15 cellular contexts compared by ENCODE assay signal in the genomic region with DNA sequence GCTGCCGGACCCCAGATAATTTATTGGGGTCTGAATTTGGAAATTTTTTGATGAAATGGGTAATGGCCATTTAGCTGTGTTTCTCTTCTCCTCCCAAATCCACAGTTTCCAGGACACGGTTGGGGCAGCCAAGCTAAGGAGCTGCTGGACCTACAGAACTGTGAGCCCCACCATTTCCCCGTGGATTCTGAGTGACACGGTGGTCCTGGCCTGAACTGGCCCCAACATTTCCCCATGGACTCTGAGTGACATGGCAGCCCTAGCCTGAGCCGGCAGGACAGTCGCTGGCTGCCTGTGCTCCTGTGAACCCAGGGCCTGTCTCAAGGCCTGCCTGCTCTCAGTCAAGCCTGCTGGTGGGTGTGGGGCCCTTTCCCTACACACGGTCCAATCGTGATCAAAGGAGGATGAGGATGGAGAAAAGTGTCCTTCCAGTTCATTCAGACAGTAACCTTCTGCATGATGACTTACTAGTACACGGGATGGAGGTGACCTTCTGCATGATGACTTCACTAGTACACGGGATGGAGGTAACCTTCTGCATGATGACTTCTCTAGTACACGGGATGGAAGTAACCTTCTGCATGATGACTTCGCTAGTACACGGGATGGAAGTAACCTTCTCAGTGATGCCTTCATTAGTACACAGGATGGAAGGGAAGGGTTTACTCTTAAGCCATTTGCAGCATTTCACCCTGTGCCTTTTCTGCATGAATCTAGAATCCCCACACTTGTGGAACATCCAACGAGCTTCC.
DNase-seq lines count a peak whose midpoint lies in the region; ATAC-seq, FAIRE-seq and TF ChIP-seq lines count a peak whose summit lies in the region.
"Had no signal": no experiment of that assay in that cellular context is flagged by ENCODE, and none has a peak within 500 bp of the region (broad histone marks: within the 10 kb centered on the region; RNA-seq: fewer than 3 reads in every experiment).

No MANE protein-coding gene starts in this region.

- no peaks in the 10 kb centered on the region for H4K20me1 ChIP-seq in H1 (replicated peaks in 1 of 2; ENCODE audit: control insufficient read depth in 1 of 2, insufficient read depth in 2 of 2, low read length in 2 of 2)

- no peak overlapping the region for H2AK5ac ChIP-seq in H1 (ENCODE audit: low read depth, low read length)

- no peak overlapping the region for H3K4ac ChIP-seq in H1 (replicated peaks; ENCODE audit: insufficient read length, low read depth, low read length)

- H2BK120ac ChIP-seq in H1 (replicated peaks; ENCODE audit: low read depth, low read length) = no peak overlapping the region

- H3K4me3 ChIP-seq in A549 (no peak overlapping the region), H1 (ENCODE audit: extremely low read depth in 1 of 4, insufficient read depth in 2 of 4, low read depth in 3 of 4, low read length in 4 of 4) (no peak overlapping the region), lower lobe of right lung (no peak overlapping the region)
- H3K4me3 ChIP-seq: thyroid gland had no signal

- H2BK5ac ChIP-seq in H1 (ENCODE audit: low read depth, low read length) = no peak overlapping the region

- H2BK12ac ChIP-seq in H1 (ENCODE audit: low read depth, low read length) = no peak overlapping the region

- no peaks in the 10 kb centered on the region for H3K79me2 ChIP-seq in H1 (ENCODE audit: control insufficient read depth in 1 of 2, insufficient read depth in 2 of 2, low read length in 2 of 2)

- CTCF ChIA-PET in A549 (lab: Yijun Ruan, JAX) (no interaction called here), H1 (lab: Charles Lee; ENCODE audit: partially characterized antibody) (interaction anchor here (1.9 kb wide), 1 partner anchor 8 kb away, joined by 4 read pairs; no protein-coding TSS in a partner anchor)

- 11% methylated on average over 12 of the region's 14 CpGs for WGBS in A549 (ENCODE audit: missing lambda C conversion rate)
- WGBS in H1 (ENCODE audit: extremely low coverage in 1 of 2, insufficient coverage in 1 of 2, insufficient read length in 1 of 2, insufficient replicate concordance in 2 of 2, low coverage in 1 of 2, low lambda C conversion rate in 2 of 2, missing lambda C conversion rate in 1 of 2), 2 experiments = 89% methylated on average over 13 of the region's 14 CpGs; no CpG with 5 or more reads in 1 of the 2 experiments

- H3K79me1 ChIP-seq in H1 (ENCODE audit: low read depth, low read length) = no peaks in the 10 kb centered on the region

- no peak overlapping the region for H4K8ac ChIP-seq in H1 (ENCODE audit: extremely low read depth, insufficient read depth, low read length)

- TF ChIP-seq RAD21 in A549 (conservative IDR thresholded peaks at IDR 0.05 in 1 of 2, IDR thresholded peaks at IDR 0.05 in 1 of 2) = no peak
- no peak for TF ChIP-seq RAD21 in H1 (IDR thresholded peaks at IDR 0.05 in 1 of 2, conservative IDR thresholded peaks at IDR 0.05 in 1 of 2; ENCODE audit: low read depth in 2 of 2, low read length in 2 of 2)

- H3K14ac ChIP-seq in H1 (ENCODE audit: insufficient read length) = no peak overlapping the region

- POLR2A ChIA-PET in A549 (lab: Yijun Ruan, JAX) = no interaction called here
- POLR2A ChIA-PET in H1 (lab: Charles Lee; ENCODE audit: partially characterized antibody) = no interaction called here

- no peak overlapping the region for H4K91ac ChIP-seq in H1 (replicated peaks; ENCODE audit: insufficient read length, low read length)

- intact Hi-C loops in lower lobe of right lung (cut with DNase I) = no loop called here

- no peak overlapping the region for H2AFZ ChIP-seq in H1 (ENCODE audit: low read length)

- no peak for TF ChIP-seq POLR2A in A549 (IDR thresholded peaks at IDR 0.05; ENCODE audit: low read length)
- TF ChIP-seq POLR2A in H1 (IDR thresholded peaks at IDR 0.05; ENCODE audit: control extremely low read depth in 1 of 2, low read depth in 2 of 2, low read length in 2 of 2) = no peak

- H3K18ac ChIP-seq in H1 (ENCODE audit: extremely low read depth, low read length) = no peak overlapping the region

- H3K27me3 ChIP-seq in H1 (replicated peaks in 1 of 4; ENCODE audit: control insufficient read depth in 3 of 4, extremely low read depth in 1 of 4, insufficient read depth in 3 of 4, low read length in 3 of 4) (no peaks in the 10 kb centered on the region), lower lobe of right lung (ENCODE audit: low read depth) (peaks cover 3% of the 10 kb centered on the region)
- H3K27me3 ChIP-seq: thyroid gland had no signal

- H3K56ac ChIP-seq in H1 (replicated peaks; ENCODE audit: insufficient read length, low read depth, low read length) = no peak overlapping the region

- H3K23me2 ChIP-seq in H1 (ENCODE audit: low read depth, low read length) = no peaks in the 10 kb centered on the region

- no peak overlapping the region for H2BK20ac ChIP-seq in H1 (ENCODE audit: low read length)

- TF ChIP-seq CTCF in A549 (IDR thresholded peaks at IDR 0.05) (no peak), H1 (IDR thresholded peaks at IDR 0.05; ENCODE audit: control extremely low read depth in 1 of 3, insufficient read depth in 1 of 3, low read depth in 1 of 3, low read length in 3 of 3) (no peak), lower lobe of right lung (IDR thresholded peaks at IDR 0.05) (no peak)

- H3K4me1 ChIP-seq in A549 (no peaks in the 10 kb centered on the region), H1 (replicated peaks in 1 of 4; ENCODE audit: control insufficient read depth in 3 of 4, insufficient read depth in 4 of 4, low read length in 3 of 4) (no peaks in the 10 kb centered on the region; a peak in 1 of 7 replicates), lower lobe of right lung (no peaks in the 10 kb centered on the region)
- H3K4me1 ChIP-seq: thyroid gland had no signal

- H3K9ac ChIP-seq in H1 (replicated peaks in 1 of 4; ENCODE audit: extremely low read depth in 1 of 4, low read depth in 3 of 4, low read length in 3 of 4) = no peak overlapping the region

- H3K27ac ChIP-seq in A549 = no peak overlapping the region
- no peak overlapping the region for H3K27ac ChIP-seq in H1 (ENCODE audit: low read depth, low read length)
- no peak overlapping the region for H3K27ac ChIP-seq in lower lobe of right lung
- H3K27ac ChIP-seq: thyroid gland had no signal

- 0 out of 2 replicates have a peak overlapping the region, but pooled peaks have one; percentile 19 for H2BK15ac ChIP-seq in H1 (ENCODE audit: low read length)

- peak in 1 of 2 experiments; percentile 27; a peak in 1 of 6 replicates for ATAC-seq in A549
- peak; percentile 45 for ATAC-seq in HG03175 (IDR thresholded peaks at IDR 0.05; ENCODE audit: unreplicated experiment)
- peak; percentile 58 to 59 for ATAC-seq in lower lobe of right lung
- ATAC-seq in GM18858 (IDR thresholded peaks at IDR 0.05; ENCODE audit: unreplicated experiment) = no peak
- ATAC-seq: natural killer cell treated with Interleukin-12 subunit alpha and Interleukin-12 subunit beta and Interleukin-15 and Interleukin-18, amount 100 ng/mL, for 72 hours had no signal

- H4K5ac ChIP-seq in H1 (ENCODE audit: insufficient read length, low read depth, low read length) = no peak overlapping the region

- H3K4me2 ChIP-seq in A549 (no peak overlapping the region), H1 (ENCODE audit: insufficient read depth in 1 of 2, low read depth in 2 of 2, low read length in 2 of 2) (no peak overlapping the region)

- H3K9me3 ChIP-seq in A549 = no peaks in the 10 kb centered on the region; the same call in 2 of the 3 replicates
- no peaks in the 10 kb centered on the region; a peak in 1 of 4 replicates for H3K9me3 ChIP-seq in H1 (ENCODE audit: insufficient read depth in 2 of 2, low read depth in 1 of 2, low read length in 1 of 2)
- no peaks in the 10 kb centered on the region for H3K9me3 ChIP-seq in lower lobe of right lung
- H3K9me3 ChIP-seq: thyroid gland had no signal

- TF ChIP-seq EP300 in A549 (IDR thresholded peaks at IDR 0.05) (no peak), H1 (IDR thresholded peaks at IDR 0.05; ENCODE audit: borderline replicate concordance in 1 of 2, low read depth in 2 of 2, low read length in 2 of 2) (no peak)

- no peak for DNase-seq in A549 (ENCODE audit: low read depth in 1 of 2, low spot score in 1 of 2)
- DNase-seq in H1 (ENCODE audit: low read depth in 1 of 2, low spot score in 2 of 2) = no peak
- no peak for DNase-seq in lower lobe of right lung
- no peak for DNase-seq in glomerular visceral epithelial cell (ENCODE audit: extremely low spot score)
- DNase-seq in NCI-H1417 (lab: John Stamatoyannopoulos, UW) = no peak
- DNase-seq in DMS 273 treated with DMSO at 0.1 percent for 48 hours (lab: John Stamatoyannopoulos, UW) = no peak
- DNase-seq: activated CD4-positive, alpha-beta memory T cell treated with anti-CD3 and anti-CD28 coated beads for 36 hours; amniotic stem cell; H9; NCI-H146; thyroid gland had no signal

- H3K36me3 ChIP-seq in H1 (ENCODE audit: control insufficient read depth in 2 of 4, insufficient read depth in 4 of 4, low read length in 3 of 4) (no peaks in the 10 kb centered on the region), lower lobe of right lung (no peaks in the 10 kb centered on the region)
- H3K36me3 ChIP-seq: thyroid gland had no signal

- FAIRE-seq in A549 (lab: Jason Lieb, UNC) (peak; percentile 32), H1 (lab: Jason Lieb, UNC) (peak; percentile 82)
- FAIRE-seq: D721Med had no signal

- no peak overlapping the region for H3K23ac ChIP-seq in H1 (ENCODE audit: insufficient read length)

TF ChIP-seq in A549, 52 proteins besides CTCF, POLR2A, EP300 and RAD21 (continues in another document):
- no peak for TF ChIP-seq HOXB13 (CRISPR knock-in tag; IDR thresholded peaks at IDR 0.05; ENCODE audit: low read depth)
- TF ChIP-seq, protein P1, sequence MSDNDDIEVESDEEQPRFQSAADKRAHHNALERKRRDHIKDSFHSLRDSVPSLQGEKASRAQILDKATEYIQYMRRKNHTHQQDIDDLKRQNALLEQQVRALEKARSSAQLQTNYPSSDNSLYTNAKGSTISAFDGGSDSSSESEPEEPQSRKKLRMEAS (IDR thresholded peaks at IDR 0.05) = no peak

TF ChIP-seq in H1, 55 proteins besides CTCF, POLR2A, EP300 and RAD21 (continues in another document):
- TF ChIP-seq JUN (IDR thresholded peaks at IDR 0.05; ENCODE audit: low read depth, low read length) (no peak), CBX8 (IDR thresholded peaks at IDR 0.05; ENCODE audit: borderline replicate concordance, low read depth, low read length) (no peak), TEAD4 (IDR thresholded peaks at IDR 0.05; ENCODE audit: low read depth, low read length) (no peak), RXRA (IDR thresholded peaks at IDR 0.05; ENCODE audit: insufficient read depth, low read depth, low read length) (no peak), CREB1 (IDR thresholded peaks at IDR 0.05) (no peak), FOSL1 (IDR thresholded peaks at IDR 0.05; ENCODE audit: insufficient read depth, low read depth, low read length) (no peak)
